1 cellular context compared by ENCODE assay signal in genomic region chr6:137291441-137291840, GRCh38.
TF ChIP-seq lines count a peak whose summit lies in the region.

No MANE protein-coding gene starts in this region.

TF ChIP-seq in GM12878, 131 proteins besides CTCF, POLR2A, EP300 and RAD21 (continued from another document):
- TF ChIP-seq USF2 (IDR thresholded peaks at IDR 0.05; ENCODE audit: borderline replicate concordance, low read depth, low read length) (no peak), KDM1A (IDR thresholded peaks at IDR 0.05; ENCODE audit: borderline replicate concordance) (no peak), RUNX3 (IDR thresholded peaks at IDR 0.05; ENCODE audit: low read length) (peak; percentile 86), IKZF1 (conservative IDR thresholded peaks at IDR 0.05) (peak; percentile 36), CUX1 (IDR thresholded peaks at IDR 0.05; ENCODE audit: insufficient replicate concordance, low read depth, low read length) (no peak), CBFB (IDR thresholded peaks at IDR 0.05; ENCODE audit: low read depth) (0 out of 2 replicates have a peak, but pooled peaks have one; percentile 29), MXI1 (IDR thresholded peaks at IDR 0.05; ENCODE audit: low read depth, low read length) (no peak), NR2C2 (IDR thresholded peaks at IDR 0.05; ENCODE audit: borderline replicate concordance, control insufficient read depth, insufficient read length, low read depth) (no peak), SPI1 (IDR thresholded peaks at IDR 0.05; ENCODE audit: borderline replicate concordance, insufficient read depth, low read depth, low read length) (0 out of 2 replicates have a peak, but pooled peaks have one; percentile 18), ZBTB4 (CRISPR knock-in tag; IDR thresholded peaks at IDR 0.05) (no peak), NFIC (IDR thresholded peaks at IDR 0.05; ENCODE audit: low read depth, low read length) (peak; percentile 63; the same call in 1 of the 2 replicates), SREBF1 (IDR thresholded peaks at IDR 0.05; ENCODE audit: low read length) (no peak), ETV6 (conservative IDR thresholded peaks at IDR 0.05 in 1 of 2, IDR thresholded peaks at IDR 0.05 in 1 of 2; ENCODE audit: borderline replicate concordance in 1 of 2, low read depth in 1 of 2) (peak in 1 of 2 experiments; percentile 75; a peak in 1 of 4 replicates), RAD51 (IDR thresholded peaks at IDR 0.05) (no peak), EGR1 (IDR thresholded peaks at IDR 0.05; ENCODE audit: borderline replicate concordance in 1 of 2, low read depth in 2 of 2, low read length in 2 of 2) (no peak), KLF5 (IDR thresholded peaks at IDR 0.05; ENCODE audit: partially characterized antibody) (no peak), PAX5 (IDR thresholded peaks at IDR 0.05; ENCODE audit: borderline replicate concordance, low read depth, low read length) (no peak), ZNF24 (IDR thresholded peaks at IDR 0.05) (no peak), WRNIP1 (IDR thresholded peaks at IDR 0.05; ENCODE audit: borderline replicate concordance, low read depth, low read length) (no peak), EED (IDR thresholded peaks at IDR 0.05; ENCODE audit: low read depth) (0 out of 2 replicates have a peak, but pooled peaks have one; percentile 20), RBBP5 (conservative IDR thresholded peaks at IDR 0.05) (no peak), BMI1 (IDR thresholded peaks at IDR 0.05; ENCODE audit: borderline replicate concordance) (no peak), POU2F2 (IDR thresholded peaks at IDR 0.05; ENCODE audit: borderline replicate concordance, low read depth, low read length) (no peak), IKZF2 (IDR thresholded peaks at IDR 0.05) (peak in 1 of 2 experiments; percentile 32; a peak in 1 of 4 replicates), ZNF687 (IDR thresholded peaks at IDR 0.05) (no peak), SMAD1 (IDR thresholded peaks at IDR 0.05; ENCODE audit: low read depth, partially characterized antibody) (no peak), DPF2 (IDR thresholded peaks at IDR 0.05) (no peak), NFXL1 (IDR thresholded peaks at IDR 0.05; ENCODE audit: borderline replicate concordance) (no peak)
